ENCODE assay signal across 9 cellular contexts in genomic region chr2:142165790-142166189, GRCh38. TPM values are rescaled to one million over a fixed set of nuclear protein-coding genes. Genes with fewer than 3 reads are reported as not detected.
DNase-seq lines count a peak whose midpoint lies in the region; ATAC-seq and TF ChIP-seq lines count a peak whose summit lies in the region.
"Had no signal": no experiment of that assay in that cellular context is flagged by ENCODE, and none has a peak within 500 bp of the region (broad histone marks: within the 10 kb centered on the region; RNA-seq: fewer than 3 reads in every experiment).

No MANE protein-coding gene starts in this region.

- intact Hi-C loops in A673 (cut with micrococcal nuclease; ENCODE audit: unreplicated experiment) = loop anchor here (5.0 to 10.0 kb wide), 3 partner anchors 119 to 819 kb away; no protein-coding TSS in a partner anchor

- no TSS peak for BruUV-seq in A673 (replicated peaks; lab: Mats Ljungman, UMichigan)

- H3K4me1 Mint-ChIP-seq in stimulated activated memory B cell treated with anti-CD40 and anti-IgM and Interleukin-4, amounts not matched to agents 10 μg/mL and 1 μg/mL and 100 μg/mL, for 72 hours = no peaks in the 10 kb centered on the region

- ATAC-seq in GM18873 (IDR thresholded peaks at IDR 0.05; ENCODE audit: low FRiP score, unreplicated experiment) (peak; percentile 95), HG03025 (IDR thresholded peaks at IDR 0.05; ENCODE audit: low FRiP score, unreplicated experiment) (peak; percentile 76)
- ATAC-seq in stimulated activated memory B cell treated with anti-CD40 and anti-IgM and Interleukin-4, amounts not matched to agents 10 μg/mL and 1 μg/mL and 100 μg/mL, for 72 hours = peak; percentile 92

- CTCF ChIA-PET in A673 (lab: Charles Lee) = interaction anchor here (0.7 kb wide), 1 partner anchor 438 kb away, joined by 3 read pairs; no protein-coding TSS in a partner anchor

- H3K36me3 Mint-ChIP-seq in stimulated activated memory B cell treated with anti-CD40 and anti-IgM and Interleukin-4, amounts not matched to agents 10 μg/mL and 1 μg/mL and 100 μg/mL, for 72 hours = no peaks in the 10 kb centered on the region

- DNase-seq in A673 (ENCODE audit: low spot score) (peak; percentile 94), NCI-H510A treated with DMSO at 0.1 percent for 48 hours (lab: John Stamatoyannopoulos, UW) (peak; percentile 10), dermis microvascular lymphatic vessel endothelial cell (ENCODE audit: low read depth in 2 of 2) (peak; percentile 61 to 77), GM03348 (ENCODE audit: low spot score) (no peak), T-helper 9 cell (no peak)

- H3K4me3 Mint-ChIP-seq in stimulated activated memory B cell treated with anti-CD40 and anti-IgM and Interleukin-4, amounts not matched to agents 10 μg/mL and 1 μg/mL and 100 μg/mL, for 72 hours = no peak overlapping the region

- H3K27ac Mint-ChIP-seq in stimulated activated memory B cell treated with anti-CD40 and anti-IgM and Interleukin-4, amounts not matched to agents 10 μg/mL and 1 μg/mL and 100 μg/mL, for 72 hours = no peak overlapping the region

- no peak overlapping the region for H3K4me3 ChIP-seq in A673 (ENCODE audit: low read depth, low read length, poor library complexity, severe bottlenecking)
- H3K4me3 ChIP-seq: thoracic aorta had no signal

- H3K9me3 Mint-ChIP-seq in stimulated activated memory B cell treated with anti-CD40 and anti-IgM and Interleukin-4, amounts not matched to agents 10 μg/mL and 1 μg/mL and 100 μg/mL, for 72 hours = peaks cover 5% of the 10 kb centered on the region

- POLR2A ChIA-PET in A673 (lab: Charles Lee; ENCODE audit: low non-redundant PET) = no interaction called here

- H3K9me3 ChIP-seq in A673 (ENCODE audit: low read depth, low read length, poor library complexity, severe bottlenecking) = peaks cover 6% of the 10 kb centered on the region
- H3K9me3 ChIP-seq: thoracic aorta had no signal

- H3K36me3 ChIP-seq in A673 (ENCODE audit: insufficient read depth, low read length, poor library complexity, severe bottlenecking) = no peaks in the 10 kb centered on the region
- H3K36me3 ChIP-seq: thoracic aorta had no signal

- H3K27me3 ChIP-seq in A673 (replicated peaks; ENCODE audit: insufficient read depth, low read depth, low read length, poor library complexity) = no peaks in the 10 kb centered on the region

- peak; percentile 81 for TF ChIP-seq CTCF in A673 (conservative IDR thresholded peaks at IDR 0.05; ENCODE audit: low read depth, low read length)

- peaks cover 9% of the 10 kb centered on the region for H3K4me1 ChIP-seq in A673 (ENCODE audit: insufficient read depth, low read length, poor library complexity, severe bottlenecking)

- H3K27me3 Mint-ChIP-seq in stimulated activated memory B cell treated with anti-CD40 and anti-IgM and Interleukin-4, amounts not matched to agents 10 μg/mL and 1 μg/mL and 100 μg/mL, for 72 hours = no peaks in the 10 kb centered on the region

- H3K27ac ChIP-seq in A673 (ENCODE audit: low read depth, low read length, poor library complexity, severe bottlenecking) = no peak overlapping the region
- H3K27ac ChIP-seq: thoracic aorta had no signal

RNA-seq across cellular contexts. Expression of gene LRP1B, which starts 35.0 kb away (rescaled TPM):
- total RNA-seq in A673 (2021) (9.9 and 11.0 TPM in 2 replicates), dermis microvascular lymphatic vessel endothelial cell (under 0.01 and 0.13 TPM in 2 replicates)

Comparison
In these comparisons a context has a peak if more than half of its experiments do, and no peak if none do; other contexts are left out.
1. DNase-seq: peak in A673 (single experiment), NCI-H510A treated with DMSO at 0.1 percent for 48 hours (single experiment) and dermis microvascular lymphatic vessel endothelial cell (2 of 2); none in GM03348 (single experiment) and T-helper 9 cell (single experiment).
2. Peak in every context shown above with its lines, with median percentiles within 50 percentile points of each other: ATAC-seq.